ENCODE assay signal across 24 cellular contexts in the genomic region with DNA sequence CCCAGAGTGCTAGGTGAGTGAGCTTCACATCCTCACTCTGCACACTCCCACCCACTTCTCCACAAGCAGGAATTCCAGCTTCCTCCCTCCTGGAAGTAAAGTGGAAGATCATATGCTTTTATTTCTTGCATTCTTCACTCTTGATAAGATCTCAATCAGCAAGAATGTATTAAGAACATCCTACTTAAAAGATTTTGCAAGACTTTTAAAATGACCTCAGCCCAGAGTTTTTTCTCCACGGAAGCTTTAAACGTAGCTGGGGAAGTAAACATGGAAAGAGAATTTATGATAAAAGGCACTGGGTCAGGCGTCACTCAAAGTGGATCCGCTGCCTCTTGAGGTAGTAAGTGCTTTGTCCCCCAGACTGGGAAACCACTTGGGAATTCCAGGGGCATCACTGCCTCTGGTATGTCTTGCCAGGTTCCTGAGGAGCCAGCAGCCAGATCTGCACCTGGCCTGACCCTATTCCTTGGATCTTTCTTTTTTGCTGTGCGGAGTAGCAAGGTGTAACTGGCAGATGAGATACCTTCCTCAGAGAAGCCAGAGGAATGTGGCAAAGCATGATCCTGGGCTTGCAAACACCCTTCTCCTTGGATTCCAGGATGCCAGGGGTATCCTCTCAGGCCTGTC. TPM values are rescaled to one million over a fixed set of nuclear protein-coding genes. Genes with fewer than 3 reads are reported as not detected.
DNase-seq lines count a peak whose midpoint lies in the region; ATAC-seq and TF ChIP-seq lines count a peak whose summit lies in the region.
"Had no signal": no experiment of that assay in that cellular context is flagged by ENCODE, and none has a peak within 500 bp of the region (broad histone marks: within the 10 kb centered on the region; RNA-seq: fewer than 3 reads in every experiment).

No MANE protein-coding gene starts in this region.

- H3K27ac Mint-ChIP-seq in type B pancreatic cell, result no peak overlapping the region
- H3K27ac Mint-ChIP-seq: activated naive CD4-positive, alpha-beta T cell treated with anti-CD3 and anti-CD28 coated beads, Interleukin-2, amount 50 U/mL, for 24 hours; CD8-positive, alpha-beta T cell; T-helper 2 cell treated with Interferon-gamma antibody and Interleukin-4, amounts not matched to agents 5 μg/mL and 100 μg/mL, for 36 hours had no signal

- DNase-seq in Right ventricle myocardium inferior (ENCODE audit: missing footprints) (peak; percentile 35), right cardiac atrium (no peak), amniotic epithelial cell (ENCODE audit: low read depth) (peak; percentile 84), lower lobe of right lung (peak; percentile 37), type B pancreatic cell (ENCODE audit: extremely low spot score, unreplicated experiment) (peak; percentile 44), middle frontal gyrus (ENCODE audit: extremely low spot score, low spot score) (no peak), NCI-H510A (lab: John Stamatoyannopoulos, UW) (no peak)
- DNase-seq: activated CD4-positive, alpha-beta T cell treated with anti-CD3 and anti-CD28 coated beads for 4 hours; brain microvascular endothelial cell; CD8-positive, alpha-beta T cell; effector CD8-positive, alpha-beta T cell; foreskin keratinocyte; MV-4-11; NCI-H2029 treated with DMSO at 0.1 percent for 48 hours; NCI-H82; stimulated activated CD4-positive, alpha-beta T cell treated with anti-CD3 and anti-CD28 coated beads, Interleukin-4, amount 100 ng/mL, for 4 hours had no signal

- WGBS in right cardiac atrium, result 42% methylated on average over 5 of the region's 5 CpGs

- H3K36me3 ChIP-seq in lower lobe of right lung, result no peaks in the 10 kb centered on the region
- H3K36me3 ChIP-seq: brain microvascular endothelial cell, HAP-1, right lobe of liver, upper lobe of left lung had no signal

- ATAC-seq in Right ventricle myocardium inferior (no peak), right cardiac atrium (no peak), lower lobe of right lung (peak in 1 of 2 donors; percentile 14), GM19324 (IDR thresholded peaks at IDR 0.05; ENCODE audit: low FRiP score, unreplicated experiment) (no peak)
- ATAC-seq: A549; CD8-positive, alpha-beta T cell; foreskin keratinocyte; GM12878; right lobe of liver had no signal

- intact Hi-C loops in Right ventricle myocardium inferior (cut with DNase I) (no loop called here), right cardiac atrium (cut with DNase I) (loop anchor here in 1 of 4 donors (10.0 kb wide), 1 partner anchor 96 kb away; the partner anchor contains the start of gene ELK4), lower lobe of right lung (cut with DNase I) (no loop called here)

- no peaks in the 10 kb centered on the region for H3K9me3 ChIP-seq in right cardiac atrium (ENCODE audit: control insufficient read depth, low read length)
- H3K9me3 ChIP-seq in lower lobe of right lung, result no peaks in the 10 kb centered on the region
- H3K9me3 ChIP-seq: A549, HAP-1, right lobe of liver, upper lobe of left lung had no signal

- peaks cover 16% of the 10 kb centered on the region for H3K4me1 Mint-ChIP-seq in type B pancreatic cell (ENCODE audit: unreplicated experiment)

- H3K4me3 Mint-ChIP-seq in type B pancreatic cell, result no peak overlapping the region
- H3K4me3 Mint-ChIP-seq: activated naive CD4-positive, alpha-beta T cell treated with anti-CD3 and anti-CD28 coated beads, Interleukin-2, amount 50 U/mL, for 24 hours; CD8-positive, alpha-beta T cell; T-helper 2 cell treated with Interferon-gamma antibody and Interleukin-4, amounts not matched to agents 5 μg/mL and 100 μg/mL, for 36 hours had no signal

- no peaks in the 10 kb centered on the region for H3K27me3 ChIP-seq in right cardiac atrium (ENCODE audit: control insufficient read depth, insufficient read depth)
- H3K27me3 ChIP-seq in lower lobe of right lung (ENCODE audit: low read depth), result no peaks in the 10 kb centered on the region
- H3K27me3 ChIP-seq: brain microvascular endothelial cell, right lobe of liver, upper lobe of left lung had no signal

- H3K9me3 Mint-ChIP-seq in type B pancreatic cell, result no peaks in the 10 kb centered on the region
- H3K9me3 Mint-ChIP-seq: activated naive CD4-positive, alpha-beta T cell treated with anti-CD3 and anti-CD28 coated beads, Interleukin-2, amount 50 U/mL, for 24 hours; CD8-positive, alpha-beta T cell; T-helper 2 cell treated with Interferon-gamma antibody and Interleukin-4, amounts not matched to agents 5 μg/mL and 100 μg/mL, for 36 hours had no signal

- H3K36me3 Mint-ChIP-seq in type B pancreatic cell, result no peaks in the 10 kb centered on the region
- H3K36me3 Mint-ChIP-seq: activated naive CD4-positive, alpha-beta T cell treated with anti-CD3 and anti-CD28 coated beads, Interleukin-2, amount 50 U/mL, for 24 hours; CD8-positive, alpha-beta T cell had no signal

- H3K4me1 ChIP-seq in right cardiac atrium (ENCODE audit: control insufficient read depth, insufficient read depth, low read length), result no peaks in the 10 kb centered on the region
- H3K4me1 ChIP-seq in lower lobe of right lung, result peaks cover 39% of the 10 kb centered on the region
- H3K4me1 ChIP-seq: foreskin keratinocyte, right lobe of liver had no signal

- TF ChIP-seq CTCF in lower lobe of right lung (IDR thresholded peaks at IDR 0.05) (no peak), type B pancreatic cell (conservative IDR thresholded peaks at IDR 0.05) (no peak)

- peaks cover 21% of the 10 kb centered on the region for H3K27me3 Mint-ChIP-seq in type B pancreatic cell

- H3K27ac ChIP-seq in right cardiac atrium (ENCODE audit: low read length) (no peak overlapping the region), lower lobe of right lung (peak overlapping the region; percentile 33)
- H3K27ac ChIP-seq: A549, brain microvascular endothelial cell, foreskin keratinocyte, right lobe of liver had no signal

- H3K4me3 ChIP-seq in right cardiac atrium (ENCODE audit: low read length), result no peak overlapping the region
- no peak overlapping the region for H3K4me3 ChIP-seq in lower lobe of right lung
- H3K4me3 ChIP-seq: A549, GM12878, HAP-1, right lobe of liver, upper lobe of left lung had no signal

RNA-seq across cellular contexts. Expression of gene CDK18, which starts 33.9 kb away (rescaled TPM):
- 180 TPM for total RNA-seq in Right ventricle myocardium inferior
- 100 to 1,000 TPM in 3 of 4 donors, 10 to 100 TPM in 1; 80.2 to 148 (median 141) TPM for total RNA-seq in right cardiac atrium
- polyA plus RNA-seq in right cardiac atrium, result 150 TPM
- 36.6 TPM for total RNA-seq in lower lobe of right lung
- 9.6 and 19.3 TPM in 2 replicates for total RNA-seq in type B pancreatic cell (ENCODE audit: low replicate concordance)

Comparison
In these comparisons a context has a peak if more than half of its experiments do, and no peak if none do; other contexts are left out.
1. DNase-seq: peak in Right ventricle myocardium inferior (single experiment), amniotic epithelial cell (single experiment), lower lobe of right lung (single experiment) and type B pancreatic cell (single experiment); none in right cardiac atrium (0 of 3), middle frontal gyrus (single experiment) and NCI-H510A (single experiment).